In the genomic region with DNA sequence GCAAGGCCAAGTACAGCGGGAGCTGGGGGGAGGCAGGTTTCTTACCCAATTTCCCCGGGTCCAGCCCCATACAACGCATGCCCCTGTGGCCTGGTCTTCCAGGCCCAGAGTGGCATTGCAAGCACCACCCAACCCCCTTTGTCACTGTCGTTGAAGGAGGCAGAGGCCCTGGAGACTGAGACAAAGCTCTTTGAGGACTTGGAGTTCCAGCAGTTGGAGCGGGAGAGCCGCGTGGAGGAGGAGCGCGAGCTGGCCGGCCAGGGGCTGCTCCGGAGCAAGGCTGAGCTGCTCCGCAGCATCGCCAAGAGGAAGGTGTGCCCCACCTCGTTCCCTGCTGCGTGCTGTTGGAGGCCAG, we compare ENCODE assay signal across 11 cellular contexts. TPM values are rescaled to one million over a fixed set of nuclear protein-coding genes. Genes with fewer than 3 reads are reported as not detected.
DNase-seq lines count a peak whose midpoint lies in the region; ATAC-seq and TF ChIP-seq lines count a peak whose summit lies in the region.
"Had no signal": no experiment of that assay in that cellular context is flagged by ENCODE, and none has a peak within 500 bp of the region (broad histone marks: within the 10 kb centered on the region; RNA-seq: fewer than 3 reads in every experiment).

No MANE protein-coding gene starts in this region.

- H3K4me3 ChIP-seq in Peyer's patch (peak overlapping the region in 2 of 4 donors; percentile 27 to 42), right cardiac atrium (ENCODE audit: low read length) (no peak overlapping the region), prostate gland (peak overlapping the region; percentile 19 to 20)

- intact Hi-C loops in right cardiac atrium (cut with DNase I) (no loop called here), prostate gland (cut with DNase I) (no loop called here)

- no peaks in the 10 kb centered on the region for H3K27me3 ChIP-seq in Peyer's patch
- H3K27me3 ChIP-seq in right cardiac atrium (ENCODE audit: control insufficient read depth, insufficient read depth), result no peaks in the 10 kb centered on the region
- no peaks in the 10 kb centered on the region for H3K27me3 ChIP-seq in prostate gland (replicated peaks; ENCODE audit: insufficient read depth)

- peaks cover 0 to 60% (median 4%) of the 10 kb centered on the region in 4 donors for H3K4me1 ChIP-seq in Peyer's patch
- peaks cover 8% of the 10 kb centered on the region for H3K4me1 ChIP-seq in right cardiac atrium (ENCODE audit: control insufficient read depth, insufficient read depth, low read length)
- H3K4me1 ChIP-seq in prostate gland (replicated peaks), result peaks cover 18% of the 10 kb centered on the region

- peak; percentile 5 to 7 for ATAC-seq in right cardiac atrium
- no peak for ATAC-seq in GM21717 (IDR thresholded peaks at IDR 0.05; ENCODE audit: unreplicated experiment)
- no peak for ATAC-seq in HG02981 (IDR thresholded peaks at IDR 0.05; ENCODE audit: unreplicated experiment)

- H3K9me3 ChIP-seq in Peyer's patch, result no peaks in the 10 kb centered on the region
- no peaks in the 10 kb centered on the region for H3K9me3 ChIP-seq in right cardiac atrium (ENCODE audit: control insufficient read depth, low read length)
- H3K9me3 ChIP-seq in prostate gland, result no peaks in the 10 kb centered on the region

- TF ChIP-seq CTCF in C4-2B (conservative IDR thresholded peaks at IDR 0.05) (no peak), Peyer's patch (IDR thresholded peaks at IDR 0.05) (no peak), prostate gland (IDR thresholded peaks at IDR 0.05) (no peak)

- peak overlapping the region; percentile 58 for H3K27ac ChIP-seq in C4-2B
- H3K27ac ChIP-seq in Peyer's patch, result peak overlapping the region in 3 of 4 donors; percentile 36 to 63 (median 46)
- peak overlapping the region; percentile 32 for H3K27ac ChIP-seq in right cardiac atrium (ENCODE audit: low read length)
- peak overlapping the region; percentile 78 to 81 for H3K27ac ChIP-seq in prostate gland

- 39% methylated on average over 15 of the region's 15 CpGs for WGBS in right cardiac atrium
- 25% methylated on average over 15 of the region's 15 CpGs for WGBS in prostate gland

- DNase-seq in Peyer's patch (no peak), right cardiac atrium (peak in 2 of 3 donors; percentile 16 to 59), prostate gland (ENCODE audit: low spot score) (peak; percentile 41), glomerular visceral epithelial cell (ENCODE audit: extremely low spot score) (no peak), NCI-H2107 (lab: John Stamatoyannopoulos, UW) (no peak)
- DNase-seq: kidney glomerular epithelial cell had no signal

- TF ChIP-seq POLR2A in Peyer's patch (IDR thresholded peaks at IDR 0.05) (no peak), prostate gland (IDR thresholded peaks at IDR 0.05) (no peak)

- peaks cover 0 to 8% (median 0%) of the 10 kb centered on the region in 3 donors for H3K36me3 ChIP-seq in Peyer's patch
- no peaks in the 10 kb centered on the region for H3K36me3 ChIP-seq in prostate gland

RNA-seq across cellular contexts. Expression of a gene that starts 27.8 kb away (rescaled TPM):
- total RNA-seq in Peyer's patch (100 to 1,000 TPM in 2 of 4 donors, 10 to 100 TPM in 2; 32.4 to 380 (median 93.8) TPM), right cardiac atrium (100 to 1,000 TPM; 123 to 177 (median 136) TPM), prostate gland (100 to 1,000 TPM in 1 of 2 donors, 10 to 100 TPM in 1; 74.5 to 113 TPM)
- polyA plus RNA-seq in right cardiac atrium, result 110 TPM

RNA-seq across cellular contexts. Expression of a gene that starts 44.2 kb away (rescaled TPM):
- total RNA-seq in Peyer's patch (10 to 100 TPM; 18.9 to 53.4 (median 32.6) TPM), right cardiac atrium (not detected), prostate gland (1 to 10 TPM in 1 of 2 donors, not detected in 1; 2.4 TPM)
- polyA plus RNA-seq in right cardiac atrium, result 1.2 TPM
- total RNA-seq: cerebellum, RPMI7951 had no signal

Comparison
In these comparisons a context has a peak if more than half of its experiments do, and no peak if none do; other contexts are left out.
1. DNase-seq: peak in right cardiac atrium (2 of 3) and prostate gland (single experiment); none in Peyer's patch (0 of 3), glomerular visceral epithelial cell (single experiment) and NCI-H2107 (single experiment).
2. ATAC-seq: peak in right cardiac atrium (2 of 2); none in GM21717 (single experiment) and HG02981 (single experiment).
3. RNA of a gene that starts 44.2 kb away (total RNA-seq): 18.9 to 53.4 TPM in Peyer's patch; 2.4 TPM in prostate gland and not detected in right cardiac atrium; every median in the first group is over 4 times any median in the second.
4. Peak in every context shown above with its lines, with median percentiles within 50 percentile points of each other: H3K27ac ChIP-seq.